ENCODE assay signal across 1 cellular context in the genomic region with DNA sequence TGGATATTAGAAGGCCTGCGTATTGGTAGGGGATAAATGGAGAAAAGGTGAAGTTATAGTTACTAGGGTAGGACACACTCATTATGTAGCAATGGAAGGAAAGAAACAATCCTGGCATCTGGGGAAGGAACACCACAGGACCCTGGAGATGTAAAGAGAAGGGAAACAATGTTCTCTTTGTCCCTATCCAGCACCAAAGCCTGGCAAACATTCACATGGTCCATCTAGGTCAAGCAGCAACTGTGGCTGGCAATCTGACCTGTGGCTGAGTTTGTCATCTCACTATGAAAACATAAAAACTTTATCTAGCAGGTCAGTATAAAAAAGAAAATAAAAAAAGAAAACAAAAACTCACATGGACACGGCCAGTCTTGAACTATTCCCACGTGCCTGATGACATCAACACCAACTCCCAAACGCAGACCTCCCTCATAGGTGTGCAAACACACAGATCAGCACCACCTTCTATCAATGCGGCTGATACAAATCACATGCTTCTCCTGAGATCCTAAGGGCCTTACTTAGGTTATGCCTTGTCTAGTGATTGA.
TF ChIP-seq lines count a peak whose summit lies in the region.

No MANE protein-coding gene starts in this region.

TF ChIP-seq in GM23338, 12 proteins besides CTCF, POLR2A, EP300 and RAD21:
- no peak for TF ChIP-seq EZH2 (IDR thresholded peaks at IDR 0.05; ENCODE audit: low read depth, unreplicated experiment)
- TF ChIP-seq STAT1 (IDR thresholded peaks at IDR 0.05; ENCODE audit: unreplicated experiment), result no peak
- TF ChIP-seq ZNF114 (CRISPR knock-in tag; IDR thresholded peaks at IDR 0.05), result no peak
- TF ChIP-seq, protein P1, sequence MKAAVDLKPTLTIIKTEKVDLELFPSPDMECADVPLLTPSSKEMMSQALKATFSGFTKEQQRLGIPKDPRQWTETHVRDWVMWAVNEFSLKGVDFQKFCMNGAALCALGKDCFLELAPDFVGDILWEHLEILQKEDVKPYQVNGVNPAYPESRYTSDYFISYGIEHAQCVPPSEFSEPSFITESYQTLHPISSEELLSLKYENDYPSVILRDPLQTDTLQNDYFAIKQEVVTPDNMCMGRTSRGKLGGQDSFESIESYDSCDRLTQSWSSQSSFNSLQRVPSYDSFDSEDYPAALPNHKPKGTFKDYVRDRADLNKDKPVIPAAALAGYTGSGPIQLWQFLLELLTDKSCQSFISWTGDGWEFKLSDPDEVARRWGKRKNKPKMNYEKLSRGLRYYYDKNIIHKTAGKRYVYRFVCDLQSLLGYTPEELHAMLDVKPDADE (IDR thresholded peaks at IDR 0.05), result no peak
- TF ChIP-seq ZNF331 (CRISPR knock-in tag; IDR thresholded peaks at IDR 0.05; ENCODE audit: low read depth), result no peak
- TF ChIP-seq NANOG (IDR thresholded peaks at IDR 0.05; ENCODE audit: borderline replicate concordance), result no peak
- no peak for TF ChIP-seq JUNB (IDR thresholded peaks at IDR 0.05; ENCODE audit: unreplicated experiment)
- no peak for TF ChIP-seq CREB1 (CRISPR knock-in tag; IDR thresholded peaks at IDR 0.05; ENCODE audit: low read depth)
- TF ChIP-seq, protein P2, sequence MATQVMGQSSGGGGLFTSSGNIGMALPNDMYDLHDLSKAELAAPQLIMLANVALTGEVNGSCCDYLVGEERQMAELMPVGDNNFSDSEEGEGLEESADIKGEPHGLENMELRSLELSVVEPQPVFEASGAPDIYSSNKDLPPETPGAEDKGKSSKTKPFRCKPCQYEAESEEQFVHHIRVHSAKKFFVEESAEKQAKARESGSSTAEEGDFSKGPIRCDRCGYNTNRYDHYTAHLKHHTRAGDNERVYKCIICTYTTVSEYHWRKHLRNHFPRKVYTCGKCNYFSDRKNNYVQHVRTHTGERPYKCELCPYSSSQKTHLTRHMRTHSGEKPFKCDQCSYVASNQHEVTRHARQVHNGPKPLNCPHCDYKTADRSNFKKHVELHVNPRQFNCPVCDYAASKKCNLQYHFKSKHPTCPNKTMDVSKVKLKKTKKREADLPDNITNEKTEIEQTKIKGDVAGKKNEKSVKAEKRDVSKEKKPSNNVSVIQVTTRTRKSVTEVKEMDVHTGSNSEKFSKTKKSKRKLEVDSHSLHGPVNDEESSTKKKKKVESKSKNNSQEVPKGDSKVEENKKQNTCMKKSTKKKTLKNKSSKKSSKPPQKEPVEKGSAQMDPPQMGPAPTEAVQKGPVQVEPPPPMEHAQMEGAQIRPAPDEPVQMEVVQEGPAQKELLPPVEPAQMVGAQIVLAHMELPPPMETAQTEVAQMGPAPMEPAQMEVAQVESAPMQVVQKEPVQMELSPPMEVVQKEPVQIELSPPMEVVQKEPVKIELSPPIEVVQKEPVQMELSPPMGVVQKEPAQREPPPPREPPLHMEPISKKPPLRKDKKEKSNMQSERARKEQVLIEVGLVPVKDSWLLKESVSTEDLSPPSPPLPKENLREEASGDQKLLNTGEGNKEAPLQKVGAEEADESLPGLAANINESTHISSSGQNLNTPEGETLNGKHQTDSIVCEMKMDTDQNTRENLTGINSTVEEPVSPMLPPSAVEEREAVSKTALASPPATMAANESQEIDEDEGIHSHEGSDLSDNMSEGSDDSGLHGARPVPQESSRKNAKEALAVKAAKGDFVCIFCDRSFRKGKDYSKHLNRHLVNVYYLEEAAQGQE (IDR thresholded peaks at IDR 0.05; ENCODE audit: unreplicated experiment), result no peak
- no peak for TF ChIP-seq POLR2AphosphoS5 (IDR thresholded peaks at IDR 0.05; ENCODE audit: low read depth)
- TF ChIP-seq, protein P3, sequence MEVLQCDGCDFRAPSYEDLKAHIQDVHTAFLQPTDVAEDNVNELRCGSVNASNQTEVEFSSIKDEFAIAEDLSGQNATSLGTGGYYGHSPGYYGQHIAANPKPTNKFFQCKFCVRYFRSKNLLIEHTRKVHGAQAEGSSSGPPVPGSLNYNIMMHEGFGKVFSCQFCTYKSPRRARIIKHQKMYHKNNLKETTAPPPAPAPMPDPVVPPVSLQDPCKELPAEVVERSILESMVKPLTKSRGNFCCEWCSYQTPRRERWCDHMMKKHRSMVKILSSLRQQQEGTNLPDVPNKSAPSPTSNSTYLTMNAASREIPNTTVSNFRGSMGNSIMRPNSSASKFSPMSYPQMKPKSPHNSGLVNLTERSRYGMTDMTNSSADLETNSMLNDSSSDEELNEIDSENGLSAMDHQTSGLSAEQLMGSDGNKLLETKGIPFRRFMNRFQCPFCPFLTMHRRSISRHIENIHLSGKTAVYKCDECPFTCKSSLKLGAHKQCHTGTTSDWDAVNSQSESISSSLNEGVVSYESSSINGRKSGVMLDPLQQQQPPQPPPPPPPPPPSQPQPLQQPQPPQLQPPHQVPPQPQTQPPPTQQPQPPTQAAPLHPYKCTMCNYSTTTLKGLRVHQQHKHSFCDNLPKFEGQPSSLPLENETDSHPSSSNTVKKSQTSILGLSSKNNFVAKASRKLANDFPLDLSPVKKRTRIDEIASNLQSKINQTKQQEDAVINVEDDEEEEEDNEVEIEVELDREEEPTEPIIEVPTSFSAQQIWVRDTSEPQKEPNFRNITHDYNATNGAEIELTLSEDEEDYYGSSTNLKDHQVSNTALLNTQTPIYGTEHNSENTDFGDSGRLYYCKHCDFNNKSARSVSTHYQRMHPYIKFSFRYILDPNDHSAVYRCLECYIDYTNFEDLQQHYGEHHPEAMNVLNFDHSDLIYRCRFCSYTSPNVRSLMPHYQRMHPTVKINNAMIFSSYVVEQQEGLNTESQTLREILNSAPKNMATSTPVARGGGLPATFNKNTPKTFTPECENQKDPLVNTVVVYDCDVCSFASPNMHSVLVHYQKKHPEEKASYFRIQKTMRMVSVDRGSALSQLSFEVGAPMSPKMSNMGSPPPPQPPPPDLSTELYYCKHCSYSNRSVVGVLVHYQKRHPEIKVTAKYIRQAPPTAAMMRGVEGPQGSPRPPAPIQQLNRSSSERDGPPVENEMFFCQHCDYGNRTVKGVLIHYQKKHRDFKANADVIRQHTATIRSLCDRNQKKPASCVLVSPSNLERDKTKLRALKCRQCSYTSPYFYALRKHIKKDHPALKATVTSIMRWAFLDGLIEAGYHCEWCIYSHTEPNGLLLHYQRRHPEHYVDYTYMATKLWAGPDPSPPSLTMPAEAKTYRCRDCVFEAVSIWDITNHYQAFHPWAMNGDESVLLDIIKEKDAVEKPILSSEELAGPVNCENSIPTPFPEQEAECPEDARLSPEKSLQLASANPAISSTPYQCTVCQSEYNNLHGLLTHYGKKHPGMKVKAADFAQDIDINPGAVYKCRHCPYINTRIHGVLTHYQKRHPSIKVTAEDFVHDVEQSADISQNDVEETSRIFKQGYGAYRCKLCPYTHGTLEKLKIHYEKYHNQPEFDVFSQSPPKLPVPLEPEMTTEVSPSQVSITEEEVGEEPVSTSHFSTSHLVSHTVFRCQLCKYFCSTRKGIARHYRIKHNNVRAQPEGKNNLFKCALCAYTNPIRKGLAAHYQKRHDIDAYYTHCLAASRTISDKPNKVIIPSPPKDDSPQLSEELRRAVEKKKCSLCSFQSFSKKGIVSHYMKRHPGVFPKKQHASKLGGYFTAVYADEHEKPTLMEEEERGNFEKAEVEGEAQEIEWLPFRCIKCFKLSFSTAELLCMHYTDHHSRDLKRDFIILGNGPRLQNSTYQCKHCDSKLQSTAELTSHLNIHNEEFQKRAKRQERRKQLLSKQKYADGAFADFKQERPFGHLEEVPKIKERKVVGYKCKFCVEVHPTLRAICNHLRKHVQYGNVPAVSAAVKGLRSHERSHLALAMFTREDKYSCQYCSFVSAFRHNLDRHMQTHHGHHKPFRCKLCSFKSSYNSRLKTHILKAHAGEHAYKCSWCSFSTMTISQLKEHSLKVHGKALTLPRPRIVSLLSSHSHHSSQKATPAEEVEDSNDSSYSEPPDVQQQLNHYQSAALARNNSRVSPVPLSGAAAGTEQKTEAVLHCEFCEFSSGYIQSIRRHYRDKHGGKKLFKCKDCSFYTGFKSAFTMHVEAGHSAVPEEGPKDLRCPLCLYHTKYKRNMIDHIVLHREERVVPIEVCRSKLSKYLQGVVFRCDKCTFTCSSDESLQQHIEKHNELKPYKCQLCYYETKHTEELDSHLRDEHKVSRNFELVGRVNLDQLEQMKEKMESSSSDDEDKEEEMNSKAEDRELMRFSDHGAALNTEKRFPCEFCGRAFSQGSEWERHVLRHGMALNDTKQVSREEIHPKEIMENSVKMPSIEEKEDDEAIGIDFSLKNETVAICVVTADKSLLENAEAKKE (CRISPR knock-in tag; IDR thresholded peaks at IDR 0.05), result no peak
- TF ChIP-seq EZH2phosphoT487 (IDR thresholded peaks at IDR 0.05; ENCODE audit: unreplicated experiment), result no peak
